27 cellular contexts compared by ENCODE assay signal in genomic region chr4:47109379-47109778, GRCh38.
"Had no signal": no experiment of that assay in that cellular context is flagged by ENCODE, and none has a peak within 500 bp of the region (broad histone marks: within the 10 kb centered on the region; RNA-seq: fewer than 3 reads in every experiment).

No MANE protein-coding gene starts in this region.

- H3K9me3 ChIP-seq: heart right ventricle, mucosa of descending colon, right lobe of liver, stomach, suprapubic skin, tibial nerve had no signal

- H3K4me1 Mint-ChIP-seq: activated CD4-positive, alpha-beta memory T cell treated with anti-CD3 and anti-CD28 coated beads, Interleukin-2, amount 10 ng/mL, durations not matched to agents 7 days and 5 days; activated CD4-positive, alpha-beta T cell treated with anti-CD3 and anti-CD28 coated beads, Interleukin-2, amount 10 ng/mL, durations not matched to agents 24 days and 14 days; activated naive CD8-positive, alpha-beta T cell treated with anti-CD3 and anti-CD28 coated beads, Interleukin-2, amount 10 ng/mL, durations not matched to agents 7 days and 5 days; nephron progenitor cell; stimulated activated memory B cell treated with anti-CD40 and anti-IgM and Interleukin-4, amounts not matched to agents 10 μg/mL and 1 μg/mL and 100 μg/mL, for 72 hours had no signal

- H3K36me3 Mint-ChIP-seq: activated naive CD8-positive, alpha-beta T cell treated with anti-CD3 and anti-CD28 coated beads, Interleukin-2, amount 10 ng/mL, durations not matched to agents 7 days and 5 days; stimulated activated memory B cell treated with anti-CD40 and anti-IgM and Interleukin-4, amounts not matched to agents 10 μg/mL and 1 μg/mL and 100 μg/mL, for 72 hours had no signal

- H3K27me3 Mint-ChIP-seq: activated CD4-positive, alpha-beta T cell treated with anti-CD3 and anti-CD28 coated beads, Interleukin-2, amount 10 ng/mL, durations not matched to agents 24 days and 14 days; stimulated activated memory B cell treated with anti-CD40 and anti-IgM and Interleukin-4, amounts not matched to agents 10 μg/mL and 1 μg/mL and 100 μg/mL, for 72 hours had no signal

- H3K27ac ChIP-seq: heart right ventricle, right lobe of liver, skin epidermis, stomach, suprapubic skin, tibial nerve had no signal

- H3K9me3 Mint-ChIP-seq: activated CD4-positive, alpha-beta memory T cell treated with anti-CD3 and anti-CD28 coated beads, Interleukin-2, amount 10 ng/mL, durations not matched to agents 7 days and 5 days; activated CD4-positive, alpha-beta T cell treated with anti-CD3 and anti-CD28 coated beads, Interleukin-2, amount 10 ng/mL, durations not matched to agents 24 days and 14 days; activated naive CD4-positive, alpha-beta T cell treated with anti-CD3 and anti-CD28 coated beads for 36 hours; activated naive CD8-positive, alpha-beta T cell treated with anti-CD3 and anti-CD28 coated beads, Interleukin-2, amount 10 ng/mL, durations not matched to agents 7 days and 5 days; activated T-cell treated with anti-CD3 and anti-CD28 coated beads, Interleukin-2, amount 50 U/mL, for 72 hours; nephron progenitor cell; stimulated activated memory B cell treated with anti-CD40 and anti-IgM and Interleukin-4, amounts not matched to agents 10 μg/mL and 1 μg/mL and 100 μg/mL, for 72 hours had no signal

- H3K27me3 ChIP-seq: heart right ventricle, right lobe of liver, suprapubic skin, tibial nerve had no signal

- DNase-seq: activated CD4-positive, alpha-beta memory T cell treated with anti-CD3 and anti-CD28 coated beads, Interleukin-2, amount 10 ng/mL, durations not matched to agents 7 days and 5 days; activated CD4-positive, alpha-beta T cell treated with anti-CD3 and anti-CD28 coated beads, Interleukin-2, amount 10 ng/mL, durations not matched to agents 24 days and 14 days; activated effector memory CD4-positive, alpha-beta T cell treated with Interleukin-2 at 50 U/mL for 16 hours; activated naive CD4-positive, alpha-beta T cell treated with anti-CD3 and anti-CD28 coated beads for 36 hours; activated naive CD8-positive, alpha-beta T cell treated with anti-CD3 and anti-CD28 coated beads, Interleukin-2, amount 10 ng/mL, durations not matched to agents 7 days and 5 days; activated T-cell treated with anti-CD3 and anti-CD28 coated beads, Interleukin-2, amount 50 U/mL, for 72 hours; amniotic stem cell; cerebellar nuclear complex; heart right ventricle; left colon; mesenchymal stem cell; mucosa of descending colon; nephron progenitor cell; occipital lobe; posterior cingulate gyrus; right lobe of liver; stimulated activated CD4-positive, alpha-beta T cell treated with anti-CD3 and anti-CD28 coated beads, Interleukin-2, amount 100 ng/mL, for 24 hours; stomach; T1000 had no signal

- FAIRE-seq: endometrium, keratinocyte, urothelium cell line had no signal

- H3K4me1 ChIP-seq: heart right ventricle, right lobe of liver, stomach, suprapubic skin, tibial nerve had no signal

- H3K36me3 ChIP-seq: heart right ventricle, right lobe of liver, stomach, suprapubic skin, tibial nerve had no signal

- H3K27ac Mint-ChIP-seq: activated CD4-positive, alpha-beta memory T cell treated with anti-CD3 and anti-CD28 coated beads, Interleukin-2, amount 10 ng/mL, durations not matched to agents 7 days and 5 days; activated CD4-positive, alpha-beta T cell treated with anti-CD3 and anti-CD28 coated beads, Interleukin-2, amount 10 ng/mL, durations not matched to agents 24 days and 14 days; activated naive CD4-positive, alpha-beta T cell treated with anti-CD3 and anti-CD28 coated beads for 36 hours; activated naive CD8-positive, alpha-beta T cell treated with anti-CD3 and anti-CD28 coated beads, Interleukin-2, amount 10 ng/mL, durations not matched to agents 7 days and 5 days; activated T-cell treated with anti-CD3 and anti-CD28 coated beads, Interleukin-2, amount 50 U/mL, for 72 hours; nephron progenitor cell; stimulated activated memory B cell treated with anti-CD40 and anti-IgM and Interleukin-4, amounts not matched to agents 10 μg/mL and 1 μg/mL and 100 μg/mL, for 72 hours had no signal

- ATAC-seq: activated CD4-positive, CD25-positive, alpha-beta regulatory T cell treated with anti-CD3 and anti-CD28 coated beads, Interleukin-2, amount 50 U/mL, for 24 hours; activated T-cell treated with anti-CD3 and anti-CD28 coated beads, Interleukin-2, amount 50 U/mL, for 72 hours; heart right ventricle; left colon; mucosa of descending colon; right lobe of liver; stimulated activated memory B cell treated with anti-CD40 and anti-IgM and Interleukin-4, amounts not matched to agents 10 μg/mL and 1 μg/mL and 100 μg/mL, for 72 hours had no signal

- H3K4me3 ChIP-seq: heart right ventricle, mucosa of descending colon, right lobe of liver, skin epidermis, stomach, suprapubic skin, tibial nerve had no signal

- H3K4me3 Mint-ChIP-seq: activated CD4-positive, alpha-beta memory T cell treated with anti-CD3 and anti-CD28 coated beads, Interleukin-2, amount 10 ng/mL, durations not matched to agents 7 days and 5 days; activated CD4-positive, alpha-beta T cell treated with anti-CD3 and anti-CD28 coated beads, Interleukin-2, amount 10 ng/mL, durations not matched to agents 24 days and 14 days; activated naive CD4-positive, alpha-beta T cell treated with anti-CD3 and anti-CD28 coated beads for 36 hours; activated naive CD8-positive, alpha-beta T cell treated with anti-CD3 and anti-CD28 coated beads, Interleukin-2, amount 10 ng/mL, durations not matched to agents 7 days and 5 days; activated T-cell treated with anti-CD3 and anti-CD28 coated beads, Interleukin-2, amount 50 U/mL, for 72 hours; nephron progenitor cell; stimulated activated memory B cell treated with anti-CD40 and anti-IgM and Interleukin-4, amounts not matched to agents 10 μg/mL and 1 μg/mL and 100 μg/mL, for 72 hours had no signal
